24 cellular contexts compared by ENCODE assay signal in genomic region chr4:165477799-165478198, GRCh38.
"Had no signal": no experiment of that assay in that cellular context is flagged by ENCODE, and none has a peak within 500 bp of the region (broad histone marks: within the 10 kb centered on the region; RNA-seq: fewer than 3 reads in every experiment).

No MANE protein-coding gene starts in this region.

- H3K4me1 Mint-ChIP-seq: memory B cell; naive B cell; neural progenitor cell; stimulated activated memory B cell treated with anti-CD40 and anti-IgM and Interleukin-4, amounts not matched to agents 10 μg/mL and 1 μg/mL and 100 μg/mL, for 72 hours had no signal

- H3K4me3 ChIP-seq: dorsolateral prefrontal cortex, esophagus muscularis mucosa, gastroesophageal sphincter, heart left ventricle, hepatocyte, lung, mucosa of descending colon, neural progenitor cell, prostate gland, right atrium auricular region, testis, tibial artery, upper lobe of left lung had no signal

- H3K4me1 ChIP-seq: foreskin keratinocyte, heart left ventricle, neural progenitor cell, parathyroid adenoma, prostate gland, right atrium auricular region, testis had no signal

- H3K27ac Mint-ChIP-seq: memory B cell; natural killer cell treated with Interleukin-12 subunit alpha and Interleukin-12 subunit beta and Interleukin-15 and Interleukin-18, amount 100 ng/mL, for 72 hours; neural progenitor cell; stimulated activated memory B cell treated with anti-CD40 and anti-IgM and Interleukin-4, amounts not matched to agents 10 μg/mL and 1 μg/mL and 100 μg/mL, for 72 hours had no signal

- H3K36me3 Mint-ChIP-seq: memory B cell; stimulated activated memory B cell treated with anti-CD40 and anti-IgM and Interleukin-4, amounts not matched to agents 10 μg/mL and 1 μg/mL and 100 μg/mL, for 72 hours had no signal

- H3K27ac ChIP-seq: dorsolateral prefrontal cortex, esophagus muscularis mucosa, foreskin keratinocyte, heart left ventricle, hepatocyte, neural progenitor cell, parathyroid adenoma, prostate gland, right atrium auricular region, testis, tibial artery, upper lobe of left lung had no signal

- H3K36me3 ChIP-seq: esophagus muscularis mucosa, gastroesophageal sphincter, heart left ventricle, neural progenitor cell, prostate gland, right atrium auricular region, upper lobe of left lung had no signal

- DNase-seq: dorsolateral prefrontal cortex; effector CD4-positive, alpha-beta T cell; foreskin keratinocyte; heart left ventricle; kidney; mucosa of descending colon; naive B cell; stimulated activated CD4-positive, alpha-beta T cell treated with anti-CD3 and anti-CD28 coated beads, Interleukin-4, amount 100 ng/mL, for 4 hours; stimulated activated naive CD8-positive, alpha-beta T cell treated with anti-CD3 and anti-CD28 coated beads, Interleukin-15, Interleukin-2, amounts not matched to agents 100 U/mL and 50 U/mL, for 24 hours; substantia nigra; testis; tibial artery; upper lobe of left lung had no signal

- H3K27me3 ChIP-seq: dorsolateral prefrontal cortex, esophagus muscularis mucosa, foreskin keratinocyte, gastroesophageal sphincter, heart left ventricle, hepatocyte, neural progenitor cell, right atrium auricular region, testis, tibial artery, upper lobe of left lung had no signal

- H3K4me3 Mint-ChIP-seq: memory B cell; natural killer cell treated with Interleukin-12 subunit alpha and Interleukin-12 subunit beta and Interleukin-15 and Interleukin-18, amount 100 ng/mL, for 72 hours; neural progenitor cell; stimulated activated memory B cell treated with anti-CD40 and anti-IgM and Interleukin-4, amounts not matched to agents 10 μg/mL and 1 μg/mL and 100 μg/mL, for 72 hours had no signal

- H3K9me3 ChIP-seq: esophagus muscularis mucosa, gastroesophageal sphincter, prostate gland, right atrium auricular region, testis, tibial artery had no signal

- H3K27me3 Mint-ChIP-seq: stimulated activated memory B cell treated with anti-CD40 and anti-IgM and Interleukin-4, amounts not matched to agents 10 μg/mL and 1 μg/mL and 100 μg/mL, for 72 hours had no signal
